In genomic region chr1:207661420-207661819, GRCh38 we compare ENCODE assay signal across 10 cellular contexts. TPM values are rescaled to one million over a fixed set of nuclear protein-coding genes. Genes with fewer than 3 reads are reported as not detected.
"Had no signal": no experiment of that assay in that cellular context is flagged by ENCODE, and none has a peak within 500 bp of the region (broad histone marks: within the 10 kb centered on the region; RNA-seq: fewer than 3 reads in every experiment).

No MANE protein-coding gene starts in this region.

RNA-seq across cellular contexts. Expression of gene CR1L, which starts 16.5 kb away (rescaled TPM):
- total RNA-seq: OCI-LY7, PC-3, PC-9, Peyer's patch, Right ventricle myocardium inferior, Right ventricle myocardium superior, SJCRH30, SJSA1, SK-MEL-5 had no signal
- polyA plus RNA-seq: SK-N-SH had no signal
